8 cellular contexts compared by ENCODE assay signal in genomic region chr3:58824285-58824684, GRCh38.
DNase-seq lines count a peak whose midpoint lies in the region; ATAC-seq, FAIRE-seq and TF ChIP-seq lines count a peak whose summit lies in the region.

No MANE protein-coding gene starts in this region.

- H3K27ac Mint-ChIP-seq in activated T-cell treated with anti-CD3 and anti-CD28 coated beads, Interleukin-2, amount 50 U/mL, for 72 hours, result no peak overlapping the region
- no peak overlapping the region for H3K27ac Mint-ChIP-seq in activated T-cell treated with anti-CD3 and anti-CD28 coated beads, Interleukin-2, amount 50 U/mL, for 24 hours

- no peak overlapping the region for H3K4me3 Mint-ChIP-seq in activated T-cell treated with anti-CD3 and anti-CD28 coated beads, Interleukin-2, amount 50 U/mL, for 72 hours
- H3K4me3 Mint-ChIP-seq in activated T-cell treated with anti-CD3 and anti-CD28 coated beads, Interleukin-2, amount 50 U/mL, for 24 hours, result no peak overlapping the region

- no peaks in the 10 kb centered on the region for H3K4me1 Mint-ChIP-seq in activated T-cell treated with anti-CD3 and anti-CD28 coated beads, Interleukin-2, amount 50 U/mL, for 72 hours (ENCODE audit: low read depth)
- H3K4me1 Mint-ChIP-seq in activated T-cell treated with anti-CD3 and anti-CD28 coated beads, Interleukin-2, amount 50 U/mL, for 24 hours (ENCODE audit: low read depth), result no peaks in the 10 kb centered on the region

- peak; percentile 55 for FAIRE-seq in TTC549 (lab: Jason Lieb, UNC)
- no peak for FAIRE-seq in GM12891 (lab: Jason Lieb, UNC)

- TF ChIP-seq CTCF in NB4 (IDR thresholded peaks at IDR 0.05; ENCODE audit: low read depth, low read length), result peak; percentile 74

- TF ChIP-seq POLR2A in NB4 (IDR thresholded peaks at IDR 0.05; ENCODE audit: extremely low read depth, insufficient read length) (no peak), GM12891 (IDR thresholded peaks at IDR 0.05; ENCODE audit: low read depth, low read length) (no peak)

- H3K36me3 Mint-ChIP-seq in activated T-cell treated with anti-CD3 and anti-CD28 coated beads, Interleukin-2, amount 50 U/mL, for 72 hours (ENCODE audit: insufficient read depth in 2 of 2), result no peaks in the 10 kb centered on the region
- no peaks in the 10 kb centered on the region for H3K36me3 Mint-ChIP-seq in activated T-cell treated with anti-CD3 and anti-CD28 coated beads, Interleukin-2, amount 50 U/mL, for 24 hours (ENCODE audit: low read depth)

- intact Hi-C loops in posterior cingulate gyrus (cut with DNase I), result no loop called here

- peaks cover 6% of the 10 kb centered on the region for H3K27me3 Mint-ChIP-seq in activated T-cell treated with anti-CD3 and anti-CD28 coated beads, Interleukin-2, amount 50 U/mL, for 72 hours (ENCODE audit: low read depth)
- no peaks in the 10 kb centered on the region for H3K27me3 Mint-ChIP-seq in activated T-cell treated with anti-CD3 and anti-CD28 coated beads, Interleukin-2, amount 50 U/mL, for 24 hours

- H3K9me3 Mint-ChIP-seq in activated T-cell treated with anti-CD3 and anti-CD28 coated beads, Interleukin-2, amount 50 U/mL, for 72 hours, result peaks cover 0 to 2% of the 10 kb centered on the region in 2 donors
- no peaks in the 10 kb centered on the region for H3K9me3 Mint-ChIP-seq in activated T-cell treated with anti-CD3 and anti-CD28 coated beads, Interleukin-2, amount 50 U/mL, for 24 hours

- ATAC-seq in activated T-cell treated with anti-CD3 and anti-CD28 coated beads, Interleukin-2, amount 50 U/mL, for 72 hours (replicated peaks in 1 of 2), result no peak
- ATAC-seq in HG03097 (IDR thresholded peaks at IDR 0.05; ENCODE audit: low FRiP score, unreplicated experiment), result no peak

- DNase-seq in activated T-cell treated with anti-CD3 and anti-CD28 coated beads, Interleukin-2, amount 50 U/mL, for 72 hours, result peak; percentile 33 to 40
- no peak for DNase-seq in activated T-cell treated with anti-CD3 and anti-CD28 coated beads, Interleukin-2, amount 50 U/mL, for 24 hours
- DNase-seq in NB4 (ENCODE audit: low read depth), result peak; percentile 47
- peak; percentile 22 for DNase-seq in foreskin melanocyte
- DNase-seq in posterior cingulate gyrus, result peak; percentile 42 to 94 (median 73)
- no peak for DNase-seq in GM12891 (ENCODE audit: insufficient read length, low spot score)

- no peak overlapping the region for H3K4me3 ChIP-seq in NB4 (ENCODE audit: low read depth, low read length)

TF ChIP-seq in GM12891, 5 proteins besides CTCF, POLR2A, EP300 and RAD21:
- TF ChIP-seq TAF1 (IDR thresholded peaks at IDR 0.05; ENCODE audit: low read depth, low read length) (no peak), SPI1 (IDR thresholded peaks at IDR 0.05; ENCODE audit: low read depth, low read length) (no peak), PAX5 (IDR thresholded peaks at IDR 0.05; ENCODE audit: insufficient read depth, low read length, severe bottlenecking) (no peak), POU2F2 (IDR thresholded peaks at IDR 0.05; ENCODE audit: low read depth, low read length) (no peak), POLR2AphosphoS5 (IDR thresholded peaks at IDR 0.05; ENCODE audit: low read depth, low read length) (no peak)
TF ChIP-seq in GM12891: peak in this region for 0.

Comparison
In these comparisons a context has a peak if more than half of its experiments do, and no peak if none do; other contexts are left out.
1. DNase-seq: peak in activated T-cell treated with anti-CD3 and anti-CD28 coated beads, Interleukin-2, amount 50 U/mL, for 72 hours (2 of 2), NB4 (single experiment), foreskin melanocyte (single experiment) and posterior cingulate gyrus (10 of 10); none in activated T-cell treated with anti-CD3 and anti-CD28 coated beads, Interleukin-2, amount 50 U/mL, for 24 hours (single experiment) and GM12891 (single experiment).